Comparison of ENCODE assay signal across 15 cellular contexts in genomic region chr19:6250024-6250605, GRCh38. TPM values are rescaled to one million over a fixed set of nuclear protein-coding genes. Genes with fewer than 3 reads are reported as not detected.
DNase-seq lines count a peak whose midpoint lies in the region; ATAC-seq and TF ChIP-seq lines count a peak whose summit lies in the region.
"Had no signal": no experiment of that assay in that cellular context is flagged by ENCODE, and none has a peak within 500 bp of the region (broad histone marks: within the 10 kb centered on the region; RNA-seq: fewer than 3 reads in every experiment).

No MANE protein-coding gene starts in this region.

- ATAC-seq in left colon (peak; percentile 57), omental fat pad (ENCODE audit: low FRiP score) (no peak)
- ATAC-seq: T-cell had no signal

- intact Hi-C loops in left colon (cut with DNase I, micrococcal nuclease), result no loop called here

- peak; percentile 56 for DNase-seq in M059J (ENCODE audit: low read depth)
- no peak for DNase-seq in left colon
- DNase-seq in stimulated activated naive CD4-positive, alpha-beta T cell (lab: John Stamatoyannopoulos, UW), result no peak
- no peak for DNase-seq in omental fat pad (ENCODE audit: low spot score)
- DNase-seq in activated gamma-delta T cell treated with Interleukin-2 at 50 U/mL for 16 hours, result no peak
- DNase-seq in neural progenitor cell (ENCODE audit: low spot score), result no peak
- DNase-seq: DND-41, immature natural killer cell, NCI-H82, RPMI8226, T-cell had no signal

- H4K20me1 ChIP-seq in BLaER1 (peaks cover 100% of the 10 kb centered on the region), neural progenitor cell (ENCODE audit: low read depth) (peaks cover 33% of the 10 kb centered on the region)

- H3K4me3 ChIP-seq in BLaER1 (no peak overlapping the region), neural progenitor cell (no peak overlapping the region)
- H3K4me3 ChIP-seq: HAP-1 had no signal

- H3K27me3 Mint-ChIP-seq in brain, result peaks cover 3% of the 10 kb centered on the region
- no peaks in the 10 kb centered on the region for H3K27me3 Mint-ChIP-seq in neural progenitor cell (ENCODE audit: insufficient read depth, low read depth)
- H3K27me3 Mint-ChIP-seq: T-cell had no signal

- peaks cover 90% of the 10 kb centered on the region for H3K36me3 Mint-ChIP-seq in brain
- H3K36me3 Mint-ChIP-seq in neural progenitor cell, result peaks cover 72% of the 10 kb centered on the region

- H2AFZ ChIP-seq in neural progenitor cell (replicated peaks), result no peak overlapping the region
- H2AFZ ChIP-seq: parathyroid adenoma had no signal

- H3K9me3 Mint-ChIP-seq in brain, result peaks cover 15 to 32% (median 21%) of the 10 kb centered on the region in 5 experiments
- H3K9me3 Mint-ChIP-seq in neural progenitor cell, result peaks cover 25% of the 10 kb centered on the region
- H3K9me3 Mint-ChIP-seq: immature natural killer cell, T-cell had no signal

- H3K9me3 ChIP-seq in BLaER1 (peaks cover 38% of the 10 kb centered on the region), neural progenitor cell (ENCODE audit: low read depth) (no peaks in the 10 kb centered on the region)
- H3K9me3 ChIP-seq: HAP-1 had no signal

- peaks cover 96% of the 10 kb centered on the region for H3K4me1 ChIP-seq in BLaER1
- peaks cover 7% of the 10 kb centered on the region for H3K4me1 ChIP-seq in neural progenitor cell
- H3K4me1 ChIP-seq: HAP-1 had no signal

- H3K36me3 ChIP-seq in BLaER1, result peaks cover 57% of the 10 kb centered on the region
- H3K36me3 ChIP-seq in neural progenitor cell, result peaks cover 5% of the 10 kb centered on the region

- H3K4me1 Mint-ChIP-seq in brain, result peaks cover 38% of the 10 kb centered on the region
- peaks cover 9% of the 10 kb centered on the region for H3K4me1 Mint-ChIP-seq in neural progenitor cell

- H3K4me3 Mint-ChIP-seq in brain (peak overlapping the region in 1 of 5 experiments; percentile 8), neural progenitor cell (no peak overlapping the region)
- H3K4me3 Mint-ChIP-seq: immature natural killer cell, T-cell had no signal

- H3K9ac ChIP-seq in BLaER1, result 0 out of 2 replicates have a peak overlapping the region, but pooled peaks have one; percentile 61
- no peak overlapping the region for H3K9ac ChIP-seq in neural progenitor cell
- H3K9ac ChIP-seq: parathyroid adenoma had no signal

- H3K27me3 ChIP-seq in BLaER1 (no peaks in the 10 kb centered on the region), neural progenitor cell (no peaks in the 10 kb centered on the region)

- TF ChIP-seq CTCF in brain (conservative IDR thresholded peaks at IDR 0.05), result no peak
- no peak for TF ChIP-seq CTCF in omental fat pad (IDR thresholded peaks at IDR 0.05)
- no peak for TF ChIP-seq CTCF in neural progenitor cell (IDR thresholded peaks at IDR 0.05)

- H3K79me2 ChIP-seq in neural progenitor cell (ENCODE audit: low read depth), result peaks cover 97% of the 10 kb centered on the region

- H3K4me2 ChIP-seq in BLaER1, result peak overlapping the region; percentile 90
- H3K4me2 ChIP-seq in neural progenitor cell, result no peak overlapping the region

- H3K27ac ChIP-seq in BLaER1 (no peak overlapping the region), neural progenitor cell (no peak overlapping the region)
- H3K27ac ChIP-seq: parathyroid adenoma had no signal

- no peaks in the 10 kb centered on the region for H3F3A ChIP-seq in neural progenitor cell (ENCODE audit: low read depth)

- H3K27ac Mint-ChIP-seq in brain, result peak overlapping the region in 4 of 5 experiments; percentile 25 to 88 (median 73)
- H3K27ac Mint-ChIP-seq in neural progenitor cell, result no peak overlapping the region
- H3K27ac Mint-ChIP-seq: T-cell had no signal

RNA-seq across cellular contexts. Expression of gene MLLT1, which starts 29.7 kb away (rescaled TPM):
- total RNA-seq in M059J (2014; rRNA removed; shearing (Covaris generic)), result 15.2 and 22.6 TPM in 2 replicates
- polyA plus RNA-seq in brain (ENCODE audit: insufficient read depth, low read depth, low replicate concordance), result 102 TPM
- total RNA-seq in left colon, result 10 to 100 TPM; 28.3 to 37.2 TPM
- total RNA-seq in omental fat pad, result 10 to 100 TPM; 14.1 to 23.3 (median 18.1) TPM
- 5.6 and 21.0 TPM in 2 replicates for total RNA-seq in neural progenitor cell (ENCODE audit: low replicate concordance)
